ENCODE assay signal across 22 cellular contexts in the genomic region with DNA sequence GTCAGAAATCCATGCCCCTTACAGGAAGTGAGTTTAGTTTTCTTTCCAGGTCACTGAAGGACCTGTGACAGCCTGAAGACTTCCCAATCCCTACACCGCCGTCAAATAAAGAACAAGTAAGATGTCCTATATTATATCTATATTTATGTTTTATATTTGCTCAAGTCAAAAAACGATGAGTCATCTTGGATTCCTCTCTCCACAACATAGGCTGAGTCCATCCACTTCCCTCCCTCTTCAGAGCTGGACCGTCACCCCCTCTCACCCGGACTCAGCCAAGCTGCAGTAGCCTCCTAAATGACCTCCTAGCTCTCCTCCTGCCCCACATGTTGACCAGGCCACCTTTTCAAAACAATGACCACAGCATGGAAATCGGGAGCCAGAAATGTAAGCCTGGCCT. TPM values are rescaled to one million over a fixed set of nuclear protein-coding genes. Genes with fewer than 3 reads are reported as not detected.
DNase-seq lines count a peak whose midpoint lies in the region; ATAC-seq, FAIRE-seq and TF ChIP-seq lines count a peak whose summit lies in the region.
"Had no signal": no experiment of that assay in that cellular context is flagged by ENCODE, and none has a peak within 500 bp of the region (broad histone marks: within the 10 kb centered on the region; RNA-seq: fewer than 3 reads in every experiment).

No MANE protein-coding gene starts in this region.

- no peaks in the 10 kb centered on the region for H3K9me3 ChIP-seq in A673 (ENCODE audit: low read depth, low read length, poor library complexity, severe bottlenecking)
- H3K9me3 ChIP-seq: Caco-2 had no signal

- no TSS peak for BruUV-seq in A673 (replicated peaks; lab: Mats Ljungman, UMichigan)

- peaks cover 5% of the 10 kb centered on the region for H3K36me3 ChIP-seq in A673 (ENCODE audit: insufficient read depth, low read length, poor library complexity, severe bottlenecking)

- no peak overlapping the region for H3K4me3 ChIP-seq in A673 (ENCODE audit: low read depth, low read length, poor library complexity, severe bottlenecking)
- H3K4me3 ChIP-seq: SK-N-MC had no signal

- intact Hi-C loops in A673 (cut with micrococcal nuclease; ENCODE audit: unreplicated experiment) = no loop called here

- POLR2A ChIA-PET in A673 (lab: Charles Lee; ENCODE audit: low non-redundant PET) = no interaction called here
- POLR2A ChIA-PET in WTC11 (lab: Charles Lee) = no interaction called here

- H3K4me3 Mint-ChIP-seq in WTC11 = no peak overlapping the region
- H3K4me3 Mint-ChIP-seq: activated T-cell treated with anti-CD3 and anti-CD28 coated beads, Interleukin-2, amount 50 U/mL, for 72 hours; T-helper 17 cell had no signal

- peaks cover 15% of the 10 kb centered on the region for H3K4me1 ChIP-seq in A673 (ENCODE audit: insufficient read depth, low read length, poor library complexity, severe bottlenecking)
- H3K4me1 ChIP-seq: Caco-2 had no signal

- H3K9me3 Mint-ChIP-seq in WTC11 = no peaks in the 10 kb centered on the region
- H3K9me3 Mint-ChIP-seq: activated T-cell treated with anti-CD3 and anti-CD28 coated beads, Interleukin-2, amount 50 U/mL, for 72 hours had no signal

- no peak for FAIRE-seq in H54 (lab: Jason Lieb, UNC)
- FAIRE-seq: RCC 7860 had no signal

- peak overlapping the region; percentile 41 for H3K27ac ChIP-seq in A673 (ENCODE audit: low read depth, low read length, poor library complexity, severe bottlenecking)
- H3K27ac ChIP-seq: SK-N-MC had no signal

- H3K27me3 Mint-ChIP-seq in WTC11 (ENCODE audit: low read depth) = no peaks in the 10 kb centered on the region
- H3K27me3 Mint-ChIP-seq: T-helper 17 cell had no signal

- ATAC-seq in WTC11 = no peak
- ATAC-seq in GM18909 (IDR thresholded peaks at IDR 0.05; ENCODE audit: poor library complexity, unreplicated experiment) = no peak
- ATAC-seq in GM19452 (IDR thresholded peaks at IDR 0.05; ENCODE audit: unreplicated experiment) = no peak
- no peak for ATAC-seq in HG03095 (IDR thresholded peaks at IDR 0.05; ENCODE audit: unreplicated experiment)
- ATAC-seq: activated T-cell treated with anti-CD3 and anti-CD28 coated beads, Interleukin-2, amount 50 U/mL, for 72 hours; T-helper 17 cell had no signal

- H3K4me1 Mint-ChIP-seq in WTC11 = peaks cover 23% of the 10 kb centered on the region
- H3K4me1 Mint-ChIP-seq: T-helper 17 cell had no signal

- peak overlapping the region; percentile 54; the same call in 1 of the 2 replicates for H3K27ac Mint-ChIP-seq in WTC11
- H3K27ac Mint-ChIP-seq: activated T-cell treated with anti-CD3 and anti-CD28 coated beads, Interleukin-2, amount 50 U/mL, for 72 hours; T-helper 17 cell had no signal

- no peak for TF ChIP-seq POLR2A in H54 (IDR thresholded peaks at IDR 0.05; ENCODE audit: low read depth, low read length)

- CTCF ChIA-PET in A673 (lab: Charles Lee) (no interaction called here), WTC11 (lab: Charles Lee) (no interaction called here)

- no peaks in the 10 kb centered on the region for H3K27me3 ChIP-seq in A673 (replicated peaks; ENCODE audit: insufficient read depth, low read depth, low read length, poor library complexity)

- TF ChIP-seq CTCF in A673 (conservative IDR thresholded peaks at IDR 0.05; ENCODE audit: low read depth, low read length) (no peak), WTC11 (IDR thresholded peaks at IDR 0.05) (no peak)

- DNase-seq in A673 (ENCODE audit: low spot score) = no peak
- peak; percentile 27 for DNase-seq in H54 (ENCODE audit: insufficient read length, low spot score)
- no peak for DNase-seq in WTC11 (ENCODE audit: low spot score)
- peak; percentile 66 for DNase-seq in iris pigment epithelial cell (ENCODE audit: low read depth)
- no peak for DNase-seq in NCI-H1694 (lab: John Stamatoyannopoulos, UW)
- DNase-seq: activated CD4-positive, alpha-beta T cell treated with anti-CD3 and anti-CD28 coated beads for 4 hours; activated naive CD4-positive, alpha-beta T cell treated with Interleukin-2 at 50 U/mL for 16 hours; activated T-cell treated with anti-CD3 and anti-CD28 coated beads, Interleukin-2, amount 50 U/mL, for 72 hours; amygdala; Caco-2; caudate nucleus; Karpas-422; NCI-H187 treated with DMSO at 0.1 percent for 48 hours; NCI-H69; nucleus accumbens; retina; T-helper 17 cell had no signal

- peaks cover 22% of the 10 kb centered on the region for H3K36me3 Mint-ChIP-seq in WTC11

TF ChIP-seq in WTC11, 78 proteins besides CTCF, POLR2A, EP300 and RAD21:
- no peak for TF ChIP-seq NR1H2 (CRISPR knock-in tag; IDR thresholded peaks at IDR 0.05)
- no peak for TF ChIP-seq KAT7 (CRISPR knock-in tag; IDR thresholded peaks at IDR 0.05; ENCODE audit: borderline replicate concordance)
- no peak for TF ChIP-seq ZNF121 (CRISPR knock-in tag; IDR thresholded peaks at IDR 0.05)
- TF ChIP-seq, protein P1, sequence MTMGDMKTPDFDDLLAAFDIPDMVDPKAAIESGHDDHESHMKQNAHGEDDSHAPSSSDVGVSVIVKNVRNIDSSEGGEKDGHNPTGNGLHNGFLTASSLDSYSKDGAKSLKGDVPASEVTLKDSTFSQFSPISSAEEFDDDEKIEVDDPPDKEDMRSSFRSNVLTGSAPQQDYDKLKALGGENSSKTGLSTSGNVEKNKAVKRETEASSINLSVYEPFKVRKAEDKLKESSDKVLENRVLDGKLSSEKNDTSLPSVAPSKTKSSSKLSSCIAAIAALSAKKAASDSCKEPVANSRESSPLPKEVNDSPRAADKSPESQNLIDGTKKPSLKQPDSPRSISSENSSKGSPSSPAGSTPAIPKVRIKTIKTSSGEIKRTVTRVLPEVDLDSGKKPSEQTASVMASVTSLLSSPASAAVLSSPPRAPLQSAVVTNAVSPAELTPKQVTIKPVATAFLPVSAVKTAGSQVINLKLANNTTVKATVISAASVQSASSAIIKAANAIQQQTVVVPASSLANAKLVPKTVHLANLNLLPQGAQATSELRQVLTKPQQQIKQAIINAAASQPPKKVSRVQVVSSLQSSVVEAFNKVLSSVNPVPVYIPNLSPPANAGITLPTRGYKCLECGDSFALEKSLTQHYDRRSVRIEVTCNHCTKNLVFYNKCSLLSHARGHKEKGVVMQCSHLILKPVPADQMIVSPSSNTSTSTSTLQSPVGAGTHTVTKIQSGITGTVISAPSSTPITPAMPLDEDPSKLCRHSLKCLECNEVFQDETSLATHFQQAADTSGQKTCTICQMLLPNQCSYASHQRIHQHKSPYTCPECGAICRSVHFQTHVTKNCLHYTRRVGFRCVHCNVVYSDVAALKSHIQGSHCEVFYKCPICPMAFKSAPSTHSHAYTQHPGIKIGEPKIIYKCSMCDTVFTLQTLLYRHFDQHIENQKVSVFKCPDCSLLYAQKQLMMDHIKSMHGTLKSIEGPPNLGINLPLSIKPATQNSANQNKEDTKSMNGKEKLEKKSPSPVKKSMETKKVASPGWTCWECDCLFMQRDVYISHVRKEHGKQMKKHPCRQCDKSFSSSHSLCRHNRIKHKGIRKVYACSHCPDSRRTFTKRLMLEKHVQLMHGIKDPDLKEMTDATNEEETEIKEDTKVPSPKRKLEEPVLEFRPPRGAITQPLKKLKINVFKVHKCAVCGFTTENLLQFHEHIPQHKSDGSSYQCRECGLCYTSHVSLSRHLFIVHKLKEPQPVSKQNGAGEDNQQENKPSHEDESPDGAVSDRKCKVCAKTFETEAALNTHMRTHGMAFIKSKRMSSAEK (CRISPR knock-in tag; IDR thresholded peaks at IDR 0.05; ENCODE audit: borderline replicate concordance) = no peak
- no peak for TF ChIP-seq CREM (CRISPR knock-in tag; IDR thresholded peaks at IDR 0.05)
- no peak for TF ChIP-seq ELF4 (CRISPR knock-in tag; IDR thresholded peaks at IDR 0.05; ENCODE audit: low read depth)
- no peak for TF ChIP-seq NFYB (CRISPR knock-in tag; conservative IDR thresholded peaks at IDR 0.05; ENCODE audit: low read depth)
- TF ChIP-seq ZNF671 (CRISPR knock-in tag; IDR thresholded peaks at IDR 0.05) = no peak
- no peak for TF ChIP-seq CBFB (CRISPR knock-in tag; IDR thresholded peaks at IDR 0.05; ENCODE audit: low read depth)
- no peak for TF ChIP-seq ZNF416 (CRISPR knock-in tag; IDR thresholded peaks at IDR 0.05)
- TF ChIP-seq TEAD4 (CRISPR knock-in tag; IDR thresholded peaks at IDR 0.05) = no peak
- TF ChIP-seq MYBL2 (CRISPR knock-in tag; IDR thresholded peaks at IDR 0.05) = no peak
- TF ChIP-seq, protein P2, sequence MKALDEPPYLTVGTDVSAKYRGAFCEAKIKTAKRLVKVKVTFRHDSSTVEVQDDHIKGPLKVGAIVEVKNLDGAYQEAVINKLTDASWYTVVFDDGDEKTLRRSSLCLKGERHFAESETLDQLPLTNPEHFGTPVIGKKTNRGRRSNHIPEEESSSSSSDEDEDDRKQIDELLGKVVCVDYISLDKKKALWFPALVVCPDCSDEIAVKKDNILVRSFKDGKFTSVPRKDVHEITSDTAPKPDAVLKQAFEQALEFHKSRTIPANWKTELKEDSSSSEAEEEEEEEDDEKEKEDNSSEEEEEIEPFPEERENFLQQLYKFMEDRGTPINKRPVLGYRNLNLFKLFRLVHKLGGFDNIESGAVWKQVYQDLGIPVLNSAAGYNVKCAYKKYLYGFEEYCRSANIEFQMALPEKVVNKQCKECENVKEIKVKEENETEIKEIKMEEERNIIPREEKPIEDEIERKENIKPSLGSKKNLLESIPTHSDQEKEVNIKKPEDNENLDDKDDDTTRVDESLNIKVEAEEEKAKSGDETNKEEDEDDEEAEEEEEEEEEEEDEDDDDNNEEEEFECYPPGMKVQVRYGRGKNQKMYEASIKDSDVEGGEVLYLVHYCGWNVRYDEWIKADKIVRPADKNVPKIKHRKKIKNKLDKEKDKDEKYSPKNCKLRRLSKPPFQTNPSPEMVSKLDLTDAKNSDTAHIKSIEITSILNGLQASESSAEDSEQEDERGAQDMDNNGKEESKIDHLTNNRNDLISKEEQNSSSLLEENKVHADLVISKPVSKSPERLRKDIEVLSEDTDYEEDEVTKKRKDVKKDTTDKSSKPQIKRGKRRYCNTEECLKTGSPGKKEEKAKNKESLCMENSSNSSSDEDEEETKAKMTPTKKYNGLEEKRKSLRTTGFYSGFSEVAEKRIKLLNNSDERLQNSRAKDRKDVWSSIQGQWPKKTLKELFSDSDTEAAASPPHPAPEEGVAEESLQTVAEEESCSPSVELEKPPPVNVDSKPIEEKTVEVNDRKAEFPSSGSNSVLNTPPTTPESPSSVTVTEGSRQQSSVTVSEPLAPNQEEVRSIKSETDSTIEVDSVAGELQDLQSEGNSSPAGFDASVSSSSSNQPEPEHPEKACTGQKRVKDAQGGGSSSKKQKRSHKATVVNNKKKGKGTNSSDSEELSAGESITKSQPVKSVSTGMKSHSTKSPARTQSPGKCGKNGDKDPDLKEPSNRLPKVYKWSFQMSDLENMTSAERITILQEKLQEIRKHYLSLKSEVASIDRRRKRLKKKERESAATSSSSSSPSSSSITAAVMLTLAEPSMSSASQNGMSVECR (CRISPR knock-in tag; IDR thresholded peaks at IDR 0.05; ENCODE audit: borderline replicate concordance) = no peak

RNA-seq across cellular contexts. Expression of a gene that starts 53.5 kb away (rescaled TPM):
- 52.6 and 58.7 TPM in 2 replicates for total RNA-seq in A673 (2021)
- total RNA-seq in WTC11 (2021) = 41.0 to 46.2 TPM (median 42.1 TPM) in 3 replicates

Comparison
In these comparisons a context has a peak if more than half of its experiments do, and no peak if none do; other contexts are left out.
1. DNase-seq: peak in H54 (single experiment) and iris pigment epithelial cell (single experiment); none in A673 (single experiment), WTC11 (single experiment) and NCI-H1694 (single experiment).